In genomic region chr2:53275743-53276142, GRCh38 we compare ENCODE assay signal across 15 cellular contexts.
"Had no signal": no experiment of that assay in that cellular context is flagged by ENCODE, and none has a peak within 500 bp of the region (broad histone marks: within the 10 kb centered on the region; RNA-seq: fewer than 3 reads in every experiment).

No MANE protein-coding gene starts in this region.

- H3K4me1 ChIP-seq: lower lobe of right lung, transverse colon had no signal

- DNase-seq: activated CD4-positive, alpha-beta memory T cell treated with anti-CD3 and anti-CD28 coated beads, Interleukin-2, amount 10 ng/mL, durations not matched to agents 7 days and 5 days; activated CD4-positive, alpha-beta T cell treated with anti-CD3 and anti-CD28 coated beads, Interleukin-2, amount 10 ng/mL, durations not matched to agents 24 days and 14 days; activated effector memory CD4-positive, alpha-beta T cell treated with anti-CD3 and anti-CD28 coated beads, Interleukin-2, amount 50 U/mL, for 16 hours; activated naive CD4-positive, alpha-beta T cell treated with anti-CD3 and anti-CD28 coated beads, Interleukin-2, amount 10 ng/mL, durations not matched to agents 7 days and 5 days; amygdala; cerebellar nuclear complex; kidney; lower lobe of right lung; naive thymus-derived CD4-positive, alpha-beta T cell; stimulated activated CD4-positive, alpha-beta T cell treated with anti-CD3 and anti-CD28 coated beads, Interleukin-15, amount 100 ng/mL, for 24 hours; transverse colon had no signal

- ATAC-seq: lower lobe of right lung; naive thymus-derived CD4-positive, alpha-beta T cell; sciatic nerve; stimulated activated memory B cell treated with anti-CD40 and anti-IgM and Interleukin-4, amounts not matched to agents 10 μg/mL and 1 μg/mL and 100 μg/mL, for 72 hours had no signal

- H3K27me3 ChIP-seq: transverse colon had no signal

- H3K36me3 ChIP-seq: lower lobe of right lung, transverse colon had no signal

- H3K4me2 ChIP-seq: smooth muscle cell had no signal

- H3K4me3 ChIP-seq: coronary artery, lower lobe of right lung, smooth muscle cell, transverse colon had no signal

- H3K27ac ChIP-seq: coronary artery, lower lobe of right lung, transverse colon had no signal

- H3K9me3 ChIP-seq: lower lobe of right lung, transverse colon had no signal
